Comparison of ENCODE assay signal across 10 cellular contexts in genomic region chr19:4388171-4389063, GRCh38. TPM values are rescaled to one million over a fixed set of nuclear protein-coding genes. Genes with fewer than 3 reads are reported as not detected.
DNase-seq lines count a peak whose midpoint lies in the region; ATAC-seq, FAIRE-seq and TF ChIP-seq lines count a peak whose summit lies in the region.
"Had no signal": no experiment of that assay in that cellular context is flagged by ENCODE, and none has a peak within 500 bp of the region (broad histone marks: within the 10 kb centered on the region; RNA-seq: fewer than 3 reads in every experiment).

No MANE protein-coding gene starts in this region.

- no peaks in the 10 kb centered on the region for H3K27me3 Mint-ChIP-seq in stimulated activated naive CD8-positive, alpha-beta T cell treated with anti-CD3 and anti-CD28 coated beads, Interleukin-15, amount 100 ng/mL, for 72 hours

- H3K9me3 Mint-ChIP-seq in stimulated activated naive CD8-positive, alpha-beta T cell treated with anti-CD3 and anti-CD28 coated beads, Interleukin-15, amount 100 ng/mL, for 72 hours, result no peaks in the 10 kb centered on the region

- H3K36me3 ChIP-seq in heart right ventricle (peaks cover 0 to 53% (median 0%) of the 10 kb centered on the region in 9 donors), pancreas (no peaks in the 10 kb centered on the region)
- H3K36me3 ChIP-seq: ovary had no signal

- DNase-seq in stimulated activated naive CD8-positive, alpha-beta T cell treated with anti-CD3 and anti-CD28 coated beads, Interleukin-15, amount 100 ng/mL, for 72 hours, result no peak
- no peak for DNase-seq in stimulated activated naive CD8-positive, alpha-beta T cell treated with anti-CD3 and anti-CD28 coated beads, Interleukin-15, Interleukin-2, amounts not matched to agents 100 U/mL and 50 U/mL, for 24 hours
- DNase-seq in heart right ventricle (no peak), pancreas (peak in 3 of 6 donors; percentile 21 to 65 (median 29)), foreskin melanocyte (no peak), COR-L47 (lab: John Stamatoyannopoulos, UW) (no peak), NCI-H1694 treated with DMSO at 0.1 percent for 48 hours (lab: John Stamatoyannopoulos, UW) (no peak), foreskin fibroblast (no peak)
- DNase-seq: activated CD8-positive, alpha-beta memory T cell treated with anti-CD3 and anti-CD28 coated beads for 24 hours; ovary had no signal

- H3K9me3 ChIP-seq in heart right ventricle (no peaks in the 10 kb centered on the region), pancreas (no peaks in the 10 kb centered on the region)
- H3K9me3 ChIP-seq: ovary had no signal

- peaks cover 43% of the 10 kb centered on the region for H3K4me1 Mint-ChIP-seq in stimulated activated naive CD8-positive, alpha-beta T cell treated with anti-CD3 and anti-CD28 coated beads, Interleukin-15, amount 100 ng/mL, for 72 hours

- FAIRE-seq in pancreas (lab: Jason Lieb, UNC), result no peak

- H3K27ac ChIP-seq in heart right ventricle (peak overlapping the region in 8 of 10 donors; percentile 19 to 91 (median 83)), pancreas (peak overlapping the region in 3 of 4 donors; percentile 41 to 49 (median 48))
- H3K27ac ChIP-seq: ovary had no signal

- 77 to 86% methylated on average over 20 of the region's 20 CpGs for WGBS in heart right ventricle, 2 donors
- WGBS in pancreas, 2 donors, result 51% methylated on average over 20 of the region's 20 CpGs

- intact Hi-C loops in heart right ventricle (cut with DNase I) (no loop called here), pancreas (cut with DNase I) (no loop called here)

- ATAC-seq in stimulated activated naive CD8-positive, alpha-beta T cell treated with anti-CD3 and anti-CD28 coated beads, Interleukin-15, amount 100 ng/mL, for 72 hours, result no peak
- no peak for ATAC-seq in stimulated activated naive CD8-positive, alpha-beta T cell treated with anti-CD3 and anti-CD28 coated beads, Interleukin-15, Interleukin-2, amounts not matched to agents 100 U/mL and 50 U/mL, for 24 hours
- ATAC-seq in heart right ventricle, result peak in 6 of 8 donors; percentile 9 to 54 (median 41)
- ATAC-seq in pancreas, result peak; percentile 6 to 52 (median 42)

- peak overlapping the region; percentile 6 to 92 for H3K27ac Mint-ChIP-seq in stimulated activated naive CD8-positive, alpha-beta T cell treated with anti-CD3 and anti-CD28 coated beads, Interleukin-15, amount 100 ng/mL, for 72 hours

- H3K4me3 ChIP-seq in heart right ventricle, result no peak overlapping the region
- H3K4me3 ChIP-seq in pancreas, result no peak overlapping the region
- H3K4me3 ChIP-seq in foreskin fibroblast (ENCODE audit: low read depth in 1 of 2, low read length in 2 of 2), result no peak overlapping the region
- H3K4me3 ChIP-seq: ovary had no signal

- no peak overlapping the region for H3K4me3 Mint-ChIP-seq in stimulated activated naive CD8-positive, alpha-beta T cell treated with anti-CD3 and anti-CD28 coated beads, Interleukin-15, amount 100 ng/mL, for 72 hours

- H3K27me3 ChIP-seq in heart right ventricle, result no peaks in the 10 kb centered on the region
- no peaks in the 10 kb centered on the region for H3K27me3 ChIP-seq in pancreas
- H3K27me3 ChIP-seq: ovary had no signal

- TF ChIP-seq CTCF in heart right ventricle (IDR thresholded peaks at IDR 0.05) (no peak), pancreas (IDR thresholded peaks at IDR 0.05) (no peak), foreskin fibroblast (IDR thresholded peaks at IDR 0.05; ENCODE audit: low read depth, low read length) (no peak)

- H3K4me1 ChIP-seq in heart right ventricle, result peaks cover 38 to 67% (median 60%) of the 10 kb centered on the region in 9 donors
- peaks cover 10 to 42% (median 38%) of the 10 kb centered on the region in 3 donors for H3K4me1 ChIP-seq in pancreas

RNA-seq across cellular contexts. Expression of gene SH3GL1, which starts 11.9 kb away (rescaled TPM):
- total RNA-seq in heart right ventricle, result 10 to 100 TPM; 13.1 to 33.4 (median 17.6) TPM
- 10 to 100 TPM; 20.1 to 41.8 TPM for polyA plus RNA-seq in heart right ventricle
- 10 to 100 TPM; 25.9 to 31.1 (median 27.5) TPM for total RNA-seq in pancreas
- polyA plus RNA-seq in pancreas, result 10 to 100 TPM; 27.1 to 34.2 TPM

RNA-seq across cellular contexts. Expression of gene CHAF1A, which starts 14.0 kb away (rescaled TPM):
- 1 to 10 TPM; 4.5 to 8.7 (median 6.6) TPM for total RNA-seq in heart right ventricle
- 1 to 10 TPM; 4.2 to 4.4 TPM for polyA plus RNA-seq in heart right ventricle
- 1 to 10 TPM; 2.8 to 5.0 (median 3.9) TPM for total RNA-seq in pancreas
- 1 to 10 TPM; 3.8 to 4.3 TPM for polyA plus RNA-seq in pancreas

RNA-seq across cellular contexts. Expression of gene MPND, which starts 45.1 kb away (rescaled TPM):
- total RNA-seq in heart right ventricle, result 10 to 100 TPM; 18.7 to 26.6 (median 20.9) TPM
- polyA plus RNA-seq in heart right ventricle, result 10 to 100 TPM; 15.2 to 25.2 TPM
- total RNA-seq in pancreas, result 10 to 100 TPM; 11.8 to 20.0 (median 14.9) TPM
- 10 to 100 TPM; 16.7 to 18.9 TPM for polyA plus RNA-seq in pancreas

RNA-seq across cellular contexts. Expression of gene STAP2, which starts 49.8 kb away (rescaled TPM):
- total RNA-seq in heart right ventricle (1 to 10 TPM in 9 of 10 donors, under 1 TPM in 1; 0.56 to 9.1 (median 2.6) TPM), pancreas (10 to 100 TPM; 17.4 to 45.4 (median 23.3) TPM)
- polyA plus RNA-seq in heart right ventricle (1 to 10 TPM; 2.1 to 2.2 TPM), pancreas (10 to 100 TPM; 46.6 to 65.5 TPM)

Comparison
In these comparisons a context has a peak if more than half of its experiments do, and no peak if none do; other contexts are left out.
1. ATAC-seq: peak in heart right ventricle (6 of 8) and pancreas (4 of 4); none in stimulated activated naive CD8-positive, alpha-beta T cell treated with anti-CD3 and anti-CD28 coated beads, Interleukin-15, amount 100 ng/mL, for 72 hours (single experiment) and stimulated activated naive CD8-positive, alpha-beta T cell treated with anti-CD3 and anti-CD28 coated beads, Interleukin-15, Interleukin-2, amounts not matched to agents 100 U/mL and 50 U/mL, for 24 hours (single experiment).